10 cellular contexts compared by ENCODE assay signal in the genomic region with DNA sequence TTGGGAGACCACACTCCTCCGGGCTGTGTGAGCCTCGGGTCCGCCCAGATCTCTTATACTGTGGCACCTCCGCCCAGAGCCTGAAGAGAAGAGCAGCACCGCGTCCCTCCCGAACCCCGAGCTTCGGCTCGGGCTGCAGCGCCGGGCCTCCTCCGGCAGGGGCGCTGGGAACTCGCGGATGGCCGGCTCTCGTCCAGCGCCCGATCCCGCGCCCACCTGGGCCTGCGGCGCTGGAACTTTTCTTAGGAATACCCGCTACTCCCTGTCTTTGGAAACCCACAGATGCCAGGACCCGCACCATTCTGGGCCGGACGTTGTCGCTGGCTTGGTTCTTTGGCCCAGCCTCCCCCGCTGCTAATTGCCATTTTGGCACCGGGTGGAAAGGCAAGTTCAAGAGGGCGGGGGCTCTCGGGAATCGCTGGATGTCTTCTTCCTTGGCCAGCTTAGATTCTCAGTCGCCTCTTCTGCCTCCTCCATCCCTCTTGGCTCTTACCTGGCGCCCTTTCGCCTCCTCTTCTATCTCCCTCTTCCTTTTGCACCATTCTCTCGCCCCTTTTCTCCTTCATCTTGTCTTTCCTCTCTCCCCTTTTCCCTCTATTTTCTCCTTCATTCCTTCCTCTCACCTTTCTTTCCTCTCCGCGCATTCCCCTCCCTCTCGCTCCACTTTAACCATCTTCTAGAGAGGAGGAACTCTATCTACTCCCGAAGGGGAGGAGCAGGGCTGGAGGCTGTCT. TPM values are rescaled to one million over a fixed set of nuclear protein-coding genes. Genes with fewer than 3 reads are reported as not detected.
A peak's percentile ranks its signal among the peaks of the same experiment; 100 is the strongest.
DNase-seq lines count a peak whose midpoint lies in the region; ATAC-seq and TF ChIP-seq lines count a peak whose summit lies in the region.
"Had no signal": no experiment of that assay in that cellular context is flagged by ENCODE, and none has a peak within 500 bp of the region (broad histone marks: within the 10 kb centered on the region; RNA-seq: fewer than 3 reads in every experiment).

No MANE protein-coding gene starts in this region.

- peaks cover 62% of the 10 kb centered on the region for H3K27me3 Mint-ChIP-seq in chondrocyte (ENCODE audit: low read depth)

- H3K9me3 Mint-ChIP-seq in chondrocyte (ENCODE audit: low read depth): no peaks in the 10 kb centered on the region
- H3K9me3 Mint-ChIP-seq: T-helper 1 cell treated with Interleukin-12 subunit alpha and Interleukin-12 subunit beta and Interleukin-4 antibody, amounts not matched to agents 30 μg/mL and 1 μg/mL, for 36 hours had no signal

- DNase-seq in chondrocyte (ENCODE audit: low spot score): no peak
- no peak for DNase-seq in activated naive CD4-positive, alpha-beta T cell treated with anti-CD3 and anti-CD28 coated beads, Interleukin-2, amount 50 U/mL, for 16 hours
- DNase-seq in activated CD4-positive, CD25-positive, alpha-beta regulatory T cell treated with anti-CD3 and anti-CD28 coated beads, Interleukin-2, amount 50 U/mL, for 72 hours: no peak
- no peak for DNase-seq in GM10248 (ENCODE audit: extremely low spot score)
- no peak for DNase-seq in NOMO-1 treated with DMSO at 0.1 percent for 48 hours (lab: John Stamatoyannopoulos, UW; ENCODE audit: unreplicated experiment)

- H3K4me1 Mint-ChIP-seq in chondrocyte (ENCODE audit: low read depth): peaks cover 14% of the 10 kb centered on the region

- POLR2A ChIA-PET in GM10248 (lab: Yijun Ruan, JAX): no interaction called here

- peak overlapping the region; percentile 14 for H3K4me3 ChIP-seq in mesodermal cell (ENCODE audit: extremely low read depth, insufficient read depth, low read length, poor library complexity, severe bottlenecking)

- H3K36me3 ChIP-seq in mesodermal cell (ENCODE audit: control insufficient read depth, insufficient read depth, low read length): no peaks in the 10 kb centered on the region

- H3K4me1 ChIP-seq in mesodermal cell (ENCODE audit: control insufficient read depth, insufficient read depth, low read length, poor library complexity, severe bottlenecking): peaks cover 2% of the 10 kb centered on the region

- H3K4me3 Mint-ChIP-seq in chondrocyte (ENCODE audit: unreplicated experiment): no peak overlapping the region
- H3K4me3 Mint-ChIP-seq: T-helper 1 cell treated with Interleukin-12 subunit alpha and Interleukin-12 subunit beta and Interleukin-4 antibody, amounts not matched to agents 30 μg/mL and 1 μg/mL, for 36 hours had no signal

- CTCF ChIA-PET in GM10248 (lab: Yijun Ruan, JAX): no interaction called here

- H3K9me3 ChIP-seq in mesodermal cell (ENCODE audit: control insufficient read depth, low read length): no peaks in the 10 kb centered on the region

- no peak overlapping the region for H3K27ac ChIP-seq in C4-2B
- H3K27ac ChIP-seq in mesodermal cell (ENCODE audit: low read depth, low read length, severe bottlenecking): no peak overlapping the region
- H3K27ac ChIP-seq: HL-60 had no signal

- peak; percentile 76 for TF ChIP-seq CTCF in C4-2B (conservative IDR thresholded peaks at IDR 0.05)
- peak; percentile 46 for TF ChIP-seq CTCF in chondrocyte (IDR thresholded peaks at IDR 0.05)
- TF ChIP-seq CTCF in GM10248 (IDR thresholded peaks at IDR 0.05; ENCODE audit: control extremely low read depth, extremely low read depth, low read depth, missing control alignments): no peak

- no peak overlapping the region for H3K27ac Mint-ChIP-seq in chondrocyte (ENCODE audit: unreplicated experiment)
- H3K27ac Mint-ChIP-seq: T-helper 1 cell treated with Interleukin-12 subunit alpha and Interleukin-12 subunit beta and Interleukin-4 antibody, amounts not matched to agents 30 μg/mL and 1 μg/mL, for 36 hours had no signal

- peak; percentile 54 for ATAC-seq in HG02981 (IDR thresholded peaks at IDR 0.05; ENCODE audit: unreplicated experiment)

- H3K36me3 Mint-ChIP-seq in chondrocyte (ENCODE audit: low read depth): peaks cover 8% of the 10 kb centered on the region

- WGBS in mesodermal cell (ENCODE audit: insufficient coverage in 2 of 2), 2 experiments: 2 to 3% methylated on average over 36 to 42 of the region's 42 CpGs

RNA-seq across cellular contexts. Expression of a gene that starts 2.1 kb away (rescaled TPM):
- total RNA-seq in chondrocyte: not detected in 3 replicates
- polyA plus RNA-seq in mesodermal cell (2013, experiment 1 of 2): 0.63 TPM
- 0.15 TPM for polyA plus RNA-seq in mesodermal cell (2013, experiment 2 of 2)
